In the genomic region with DNA sequence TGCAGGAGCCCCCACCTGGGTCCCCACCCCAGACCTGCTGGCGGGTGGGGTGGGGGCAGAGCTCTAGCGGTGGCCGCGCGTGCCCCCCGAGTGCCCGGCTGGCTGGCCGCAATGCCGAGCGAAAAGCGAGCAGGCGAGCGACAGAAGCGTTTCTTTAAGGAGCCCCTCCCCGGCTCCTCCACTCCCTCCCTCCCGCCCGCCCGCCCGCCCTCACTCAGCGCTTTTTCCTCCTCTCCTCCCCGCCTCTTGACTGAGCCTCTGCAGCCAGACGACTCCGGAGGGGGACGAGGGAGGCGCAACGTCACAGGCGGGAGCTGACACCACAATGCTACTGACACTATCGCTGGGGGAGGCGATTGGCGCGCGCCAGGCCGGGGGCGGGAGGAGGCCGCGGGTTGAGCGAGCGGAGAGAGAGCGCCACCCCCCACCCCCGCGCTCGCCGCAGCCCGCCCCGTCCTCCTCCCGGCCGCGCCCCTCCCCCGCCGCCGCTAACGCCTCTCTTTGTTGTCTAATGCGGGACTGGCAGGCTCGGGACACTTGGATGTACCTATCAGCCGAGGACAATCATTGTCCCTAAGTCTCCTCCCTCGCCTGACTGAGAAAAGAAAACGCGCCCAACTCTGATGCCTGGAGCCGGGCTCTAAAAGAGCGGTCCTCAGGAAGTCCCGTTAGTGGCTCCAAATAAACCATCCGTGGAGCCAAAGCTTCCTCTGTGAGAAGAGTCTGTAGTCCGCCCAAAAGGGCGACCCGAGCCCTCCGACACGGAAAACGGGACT, we compare ENCODE assay signal across 8 cellular contexts. TPM values are rescaled to one million over a fixed set of nuclear protein-coding genes. Genes with fewer than 3 reads are reported as not detected.
DNase-seq lines count a peak whose midpoint lies in the region; ATAC-seq and TF ChIP-seq lines count a peak whose summit lies in the region.

Gene MEX3B, minus strand, starts transcription at position 127 of the 776 bp plus-strand sequence. CDS start 313 bp downstream, outside the sequence.

- H3K27me3 Mint-ChIP-seq in Calu3 (ENCODE audit: unreplicated experiment) (peaks cover 38% of the 10 kb centered on the region), IgD-negative memory B cell (peaks cover 18% of the 10 kb centered on the region)

- DNase-seq in Calu3 (peak; percentile 95), OCI-M1 (lab: John Stamatoyannopoulos, UW) (peak; percentile 97), activated T-cell treated with anti-CD3 and anti-CD28 coated beads for 48 hours (ENCODE audit: low read depth) (peak; percentile 88), epithelial cell of prostate (ENCODE audit: low read depth, low spot score) (peak; percentile 93), mucosa of descending colon (peak; percentile 86 to 94 (median 90))
- DNase-seq in stimulated activated CD8-positive, alpha-beta memory T cell treated with anti-CD3 and anti-CD28 coated beads, Interleukin-2, amount 100 ng/mL, for 48 hours (ENCODE audit: low read depth in 2 of 2): peak; percentile 86 to 88

- peak within 1 kb of the TSS; percentile 13 for H3K27ac ChIP-seq in epithelial cell of prostate

- ATAC-seq in GM21619 (IDR thresholded peaks at IDR 0.05; ENCODE audit: unreplicated experiment) (peak; percentile 63), mucosa of descending colon (peak; percentile 74)

- H3K4me1 ChIP-seq in mucosa of descending colon (ENCODE audit: low read depth): peaks cover 20% of the 10 kb centered on the region

- H3K9me3 Mint-ChIP-seq in Calu3 (ENCODE audit: low read depth, unreplicated experiment): no peaks in the 10 kb centered on the region
- H3K9me3 Mint-ChIP-seq in IgD-negative memory B cell: no peaks in the 10 kb centered on the region

- peak within 1 kb of the TSS; percentile 92 for H3K4me3 Mint-ChIP-seq in Calu3 (ENCODE audit: low read depth, unreplicated experiment)
- peak within 1 kb of the TSS; percentile 85 to 97 (median 91) for H3K4me3 Mint-ChIP-seq in IgD-negative memory B cell

- TF ChIP-seq CTCF in Calu3 (IDR thresholded peaks at IDR 0.05; ENCODE audit: unreplicated experiment) (no peak), mucosa of descending colon (IDR thresholded peaks at IDR 0.05) (no peak)

- H3K4me3 ChIP-seq in mucosa of descending colon: peak within 1 kb of the TSS; percentile 40

- no peaks in the 10 kb centered on the region for H3K36me3 ChIP-seq in mucosa of descending colon (ENCODE audit: low read depth)

- CTCF ChIA-PET in Calu3 (lab: Charles Lee): interaction anchor here (0.5 to 1.6 kb wide), 6 partner anchors 13 to 1006 kb away, joined by 3 to 14 read pairs (median 4); no protein-coding TSS in a partner anchor

- intact Hi-C loops in Calu3 (cut with micrococcal nuclease; ENCODE audit: unreplicated experiment) (loop anchor here (5.0 kb wide), 1 partner anchor 564 kb away; no protein-coding TSS in a partner anchor), mucosa of descending colon (cut with DNase I, micrococcal nuclease) (no loop called here)

- BruUV-seq in Calu3 (replicated peaks; lab: Mats Ljungman, UMichigan): no TSS peak

- H3K27ac Mint-ChIP-seq in Calu3 (ENCODE audit: unreplicated experiment): peak within 1 kb of the TSS; percentile 50
- H3K27ac Mint-ChIP-seq in IgD-negative memory B cell: peak within 1 kb of the TSS in 1 of 3 donors; percentile 60

- H3K36me3 Mint-ChIP-seq in Calu3 (ENCODE audit: insufficient read depth, unreplicated experiment) (peaks cover 32% of the 10 kb centered on the region), IgD-negative memory B cell (no peaks in the 10 kb centered on the region)

- H3K4me1 Mint-ChIP-seq in Calu3 (ENCODE audit: low read depth, unreplicated experiment) (peaks cover 13% of the 10 kb centered on the region), IgD-negative memory B cell (peaks cover 0 to 3% (median 0%) of the 10 kb centered on the region in 3 donors)

- H3K9me3 ChIP-seq in mucosa of descending colon: no peaks in the 10 kb centered on the region

RNA-seq across cellular contexts. Expression of gene MEX3B, which starts in this region (rescaled TPM):
- total RNA-seq in Calu3 (2022) (1.7 and 2.0 TPM in 2 replicates), mucosa of descending colon (1 to 10 TPM in 2 of 3 donors, under 1 TPM in 1; 0.29 to 5.5 (median 1.1) TPM)
- polyA plus RNA-seq in IgD-negative memory B cell: not detected

Comparison
In these comparisons a context has a peak if more than half of its experiments do, and no peak if none do; other contexts are left out.
1. Peak in every context shown above with its lines: DNase-seq, ATAC-seq, H3K4me3 ChIP-seq and H3K27ac ChIP-seq.